In genomic region chr16:30186782-30187555, GRCh38 we compare ENCODE assay signal across 8 cellular contexts. TPM values are rescaled to one million over a fixed set of nuclear protein-coding genes. Genes with fewer than 3 reads are reported as not detected.
A peak's percentile ranks its signal among the peaks of the same experiment; 100 is the strongest.
DNase-seq lines count a peak whose midpoint lies in the region; ATAC-seq and TF ChIP-seq lines count a peak whose summit lies in the region.

No MANE protein-coding gene starts in this region.

- H4K20me1 ChIP-seq in SK-N-SH (ENCODE audit: insufficient read depth) (no peaks in the 10 kb centered on the region), mammary epithelial cell (ENCODE audit: insufficient read depth, low read length) (no peaks in the 10 kb centered on the region)

- ATAC-seq in SK-N-SH treated with all-trans-retinoic acid at 6 μM for 48 hours (no peak), HG02973 (IDR thresholded peaks at IDR 0.05; ENCODE audit: unreplicated experiment) (no peak)

- in situ Hi-C loops in mammary epithelial cell (cut with MboI; ENCODE audit: low sequenced_read_pairs in 2 of 2): loop anchor here in 1 of 2 donors (25.0 kb wide), 1 partner anchor 100 kb away; the partner anchor contains the start of genes PPP4C, TBX6 and YPEL3

- CTCF ChIA-PET in SK-N-SH (lab: Yijun Ruan, JAX): interaction anchor here (6.0 kb wide), 1 partner anchor 94 kb away, joined by 33 read pairs; the partner anchor contains the start of gene TBX6
- CTCF ChIA-PET in mammary epithelial cell (lab: Charles Lee; ENCODE audit: low non-redundant PET): no interaction called here

- DNase-seq in SK-N-SH: peak; percentile 45
- peak; percentile 77 to 87 (median 80) for DNase-seq in activated CD4-positive, CD25-positive, alpha-beta regulatory T cell (lab: John Stamatoyannopoulos, UW)
- peak; percentile 26 for DNase-seq in mammary epithelial cell
- DNase-seq in left kidney (ENCODE audit: low read depth, low spot score): peak; percentile 59
- DNase-seq in stimulated activated CD4-positive, alpha-beta T cell treated with anti-CD3 and anti-CD28 coated beads, TNF-alpha, amount 100 ng/mL, for 24 hours (ENCODE audit: low read depth in 3 of 3): peak; percentile 80 to 87 (median 85)
- DNase-seq in OCI-M2 (lab: John Stamatoyannopoulos, UW; ENCODE audit: unreplicated experiment): no peak

- no peak overlapping the region; a peak in 1 of 4 replicates for H3K27ac ChIP-seq in SK-N-SH (ENCODE audit: low read depth in 2 of 2, low read length in 1 of 2)
- no peak overlapping the region for H3K27ac ChIP-seq in mammary epithelial cell (ENCODE audit: insufficient read depth, low read depth, low read length)

- whole genome bisulfite sequencing in SK-N-SH (ENCODE audit: low lambda C conversion rate): 97% methylated on average over 30 of the region's 36 CpGs
- 52% methylated on average over 13 of the region's 36 CpGs for WGBS in mammary epithelial cell (ENCODE audit: low coverage, missing lambda C conversion rate)

- H3K9me3 ChIP-seq in SK-N-SH: no peaks in the 10 kb centered on the region
- no peaks in the 10 kb centered on the region for H3K9me3 ChIP-seq in mammary epithelial cell (replicated peaks; ENCODE audit: insufficient read depth, low read length)

- H3K4me1 ChIP-seq in SK-N-SH (ENCODE audit: control insufficient read depth in 1 of 2, insufficient read depth in 2 of 2, low read depth in 1 of 2, low read length in 1 of 2) (peaks cover 0 to 25% of the 10 kb centered on the region in 2 experiments; a peak in 1 of 4 replicates), mammary epithelial cell (ENCODE audit: insufficient read depth, low read length) (peaks cover 15% of the 10 kb centered on the region)

- H3K9ac ChIP-seq in SK-N-SH (no peak overlapping the region), mammary epithelial cell (ENCODE audit: insufficient read depth, low read length) (no peak overlapping the region)

- POLR2A ChIA-PET in SK-N-SH (lab: Yijun Ruan, JAX): no interaction called here

- no peak overlapping the region for H3K4me2 ChIP-seq in SK-N-SH
- H3K4me2 ChIP-seq in mammary epithelial cell (ENCODE audit: insufficient read depth, low read depth, low read length): no peak overlapping the region

- no peaks in the 10 kb centered on the region for H3K9me2 ChIP-seq in SK-N-SH

- peaks cover 0 to 6% of the 10 kb centered on the region in 2 experiments for H3K36me3 ChIP-seq in SK-N-SH (replicated peaks in 1 of 2; ENCODE audit: control insufficient read depth in 1 of 2, insufficient read depth in 2 of 2, low read length in 1 of 2)
- H3K36me3 ChIP-seq in mammary epithelial cell (ENCODE audit: insufficient read depth, low read length): no peaks in the 10 kb centered on the region

- no peaks in the 10 kb centered on the region for H3K27me3 ChIP-seq in SK-N-SH (ENCODE audit: insufficient read depth)
- no peaks in the 10 kb centered on the region for H3K27me3 ChIP-seq in mammary epithelial cell (ENCODE audit: insufficient read depth, low read length)

- TF ChIP-seq EP300 in SK-N-SH (IDR thresholded peaks at IDR 0.05; ENCODE audit: borderline replicate concordance in 1 of 2, low read depth in 1 of 2, low read length in 1 of 2): no peak

- no peak overlapping the region; a peak in 1 of 4 replicates for H3K4me3 ChIP-seq in SK-N-SH (ENCODE audit: low read depth in 2 of 2, low read length in 1 of 2)
- no peak overlapping the region for H3K4me3 ChIP-seq in mammary epithelial cell (replicated peaks in 1 of 3; ENCODE audit: insufficient read depth in 1 of 3, low read depth in 2 of 3, low read length in 3 of 3)

- dilution Hi-C loops in mammary epithelial cell (cut with HindIII; ENCODE audit: low sequenced_read_pairs): no loop called here

- TF ChIP-seq CTCF in SK-N-SH (IDR thresholded peaks at IDR 0.05): peak; percentile 21
- peak; percentile 66 to 88 for TF ChIP-seq CTCF in mammary epithelial cell (conservative IDR thresholded peaks at IDR 0.05 in 1 of 2, IDR thresholded peaks at IDR 0.05 in 1 of 2; ENCODE audit: extremely low read depth in 1 of 2, insufficient read depth in 1 of 2, low read depth in 1 of 2, low read length in 2 of 2)

- H2AFZ ChIP-seq in SK-N-SH (ENCODE audit: low read depth) (no peak overlapping the region), mammary epithelial cell (ENCODE audit: low read depth, low read length) (no peak overlapping the region)

- no TSS peak for BruUV-seq in mammary epithelial cell (replicated peaks; lab: Mats Ljungman, UMichigan)

- peaks cover 4% of the 10 kb centered on the region for H3F3A ChIP-seq in SK-N-SH (replicated peaks; ENCODE audit: insufficient read depth)

- intact Hi-C loops in mammary epithelial cell (cut with micrococcal nuclease): no loop called here

- no peak for TF ChIP-seq RAD21 in SK-N-SH (IDR thresholded peaks at IDR 0.05; ENCODE audit: low read length)

- H3K79me2 ChIP-seq in SK-N-SH (ENCODE audit: insufficient read depth) (no peaks in the 10 kb centered on the region), mammary epithelial cell (ENCODE audit: insufficient read depth, low read length) (peaks cover 10% of the 10 kb centered on the region)

TF ChIP-seq in SK-N-SH, 30 proteins besides CTCF, POLR2A, EP300 and RAD21 (continues in another document):
- TF ChIP-seq TCF12 (IDR thresholded peaks at IDR 0.05) (no peak), PBX3 (IDR thresholded peaks at IDR 0.05) (no peak), EZH2phosphoT487 (IDR thresholded peaks at IDR 0.05; ENCODE audit: borderline replicate concordance, low read depth) (no peak), POLR2AphosphoS5 (IDR thresholded peaks at IDR 0.05; ENCODE audit: low read depth, low read length) (no peak), CHD2 (IDR thresholded peaks at IDR 0.05; ENCODE audit: low read length, partially characterized antibody) (no peak), GABPA (IDR thresholded peaks at IDR 0.05; ENCODE audit: low read depth) (no peak), USF1 (IDR thresholded peaks at IDR 0.05; ENCODE audit: borderline replicate concordance, low read depth) (no peak)

TF ChIP-seq in SK-N-SH treated with all-trans-retinoic acid at 6 μM for 48 hours, 23 proteins besides CTCF, POLR2A, EP300 and RAD21 (continues in another document):
- TF ChIP-seq SNAI2 (CRISPR knock-in tag; IDR thresholded peaks at IDR 0.05) (no peak), CSRNP3 (CRISPR knock-in tag; IDR thresholded peaks at IDR 0.05) (no peak), CREB5 (CRISPR knock-in tag; IDR thresholded peaks at IDR 0.05; ENCODE audit: low read depth) (no peak), ZNF8 (CRISPR knock-in tag; IDR thresholded peaks at IDR 0.05) (no peak)

RNA-seq across cellular contexts. Expression of gene CORO1A, which starts 3.6 kb away (rescaled TPM):
- polyA plus RNA-seq in SK-N-SH (2012; rRNA removed) (13.0 and 13.5 TPM in 2 replicates), mammary epithelial cell (42.9 TPM)
- 4.6 and 8.0 TPM in 2 replicates for polyA plus RNA-seq in SK-N-SH (2012; cell fraction: cytosol; rRNA removed)
- polyA plus RNA-seq in SK-N-SH (2012; cell fraction: nucleus; rRNA removed): 19.1 and 24.4 TPM in 2 replicates
- 10 to 100 TPM; 10.2 to 27.1 TPM for total RNA-seq in mammary epithelial cell
- 10.1 TPM for polyA minus RNA-seq in mammary epithelial cell

RNA-seq across cellular contexts. Expression of gene BOLA2B, which starts 6.5 kb away (rescaled TPM):
- 660 and 726 TPM in 2 replicates for polyA plus RNA-seq in SK-N-SH (2012; rRNA removed)
- 350 and 437 TPM in 2 replicates for polyA plus RNA-seq in SK-N-SH (2012; cell fraction: cytosol; rRNA removed)
- 148 and 393 TPM in 2 replicates for polyA plus RNA-seq in SK-N-SH (2012; cell fraction: nucleus; rRNA removed)
- 100 to 1,000 TPM in 1 of 2 donors, 10 to 100 TPM in 1; 65.0 to 141 TPM for total RNA-seq in mammary epithelial cell
- polyA plus RNA-seq in mammary epithelial cell: 174 TPM
- polyA minus RNA-seq in mammary epithelial cell: 79.6 TPM

RNA-seq across cellular contexts. Expression of gene SLX1A, which starts 6.7 kb away (rescaled TPM):
- polyA plus RNA-seq in SK-N-SH (2012; rRNA removed): 45.0 and 68.8 TPM in 2 replicates
- polyA plus RNA-seq in SK-N-SH (2012; cell fraction: cytosol; rRNA removed): 30.1 and 31.1 TPM in 2 replicates
- polyA plus RNA-seq in SK-N-SH (2012; cell fraction: nucleus; rRNA removed): 161 and 335 TPM in 2 replicates
- total RNA-seq in mammary epithelial cell: 10 to 100 TPM; 18.3 to 20.7 TPM
- polyA plus RNA-seq in mammary epithelial cell: 10.3 TPM
- polyA minus RNA-seq in mammary epithelial cell: 38.9 TPM

RNA-seq across cellular contexts. Expression of gene SULT1A3, which starts 12.1 kb away (rescaled TPM):
- polyA plus RNA-seq in SK-N-SH (2012; rRNA removed): 20.4 and 24.1 TPM in 2 replicates
- polyA plus RNA-seq in SK-N-SH (2012; cell fraction: cytosol; rRNA removed): 8.8 TPM in 2 replicates
- 79.3 and 99.1 TPM in 2 replicates for polyA plus RNA-seq in SK-N-SH (2012; cell fraction: nucleus; rRNA removed)
- 10 to 100 TPM in 1 of 2 donors, 1 to 10 TPM in 1; 3.2 to 19.4 TPM for total RNA-seq in mammary epithelial cell
- 4.6 TPM for polyA plus RNA-seq in mammary epithelial cell
- polyA minus RNA-seq in mammary epithelial cell: 5.6 TPM
